Comparison of ENCODE assay signal across 19 cellular contexts in genomic region chr1:236348071-236348470, GRCh38. TPM values are rescaled to one million over a fixed set of nuclear protein-coding genes. Genes with fewer than 3 reads are reported as not detected.
DNase-seq lines count a peak whose midpoint lies in the region; ATAC-seq, FAIRE-seq and TF ChIP-seq lines count a peak whose summit lies in the region.
"Had no signal": no experiment of that assay in that cellular context is flagged by ENCODE, and none has a peak within 500 bp of the region (broad histone marks: within the 10 kb centered on the region; RNA-seq: fewer than 3 reads in every experiment).

No MANE protein-coding gene starts in this region.

- peak; percentile 55 for DNase-seq in H7
- DNase-seq in K562 (ENCODE audit: extremely low read depth in 1 of 4, low spot score in 3 of 4) = no peak
- DNase-seq in HepG2 (ENCODE audit: low spot score) = no peak
- DNase-seq in BE2C = no peak
- no peak for DNase-seq in activated T-cell treated with anti-CD3 and anti-CD28 coated beads, Interleukin-2, amount 50 U/mL, for 1 hour
- no peak for DNase-seq in UCSD-AML1 (lab: John Stamatoyannopoulos, UW; ENCODE audit: unreplicated experiment)
- DNase-seq in foreskin melanocyte = no peak
- DNase-seq: ACHN; C1 segment of cervical spinal cord; CD4-positive, alpha-beta T cell; DMS79; GM23248; HCEC 1CT; HFFc6 had no signal

- POLR2A ChIA-PET in K562 (lab: Yijun Ruan, JAX) = interaction anchor here (0.7 kb wide), 2 partner anchors 67 to 174 kb away, joined by 3 read pairs; no protein-coding TSS in a partner anchor
- POLR2A ChIA-PET in HepG2 (lab: Yijun Ruan, JAX) = no interaction called here

- intact Hi-C loops in K562 (cut with micrococcal nuclease) = loop anchor here (5.0 kb wide), 1 partner anchor 241 kb away; no protein-coding TSS in a partner anchor
- intact Hi-C loops in HepG2 (cut with micrococcal nuclease; ENCODE audit: unreplicated experiment) = no loop called here

- no TSS peak for BruUV-seq in K562 (replicated peaks; lab: Mats Ljungman, UMichigan)
- BruUV-seq in HepG2 (replicated peaks; lab: Mats Ljungman, UMichigan) = no TSS peak

- H2AFZ ChIP-seq in K562 (ENCODE audit: low read depth, low read length) (no peak overlapping the region), HepG2 (ENCODE audit: low read length) (no peak overlapping the region)
- H2AFZ ChIP-seq: GM23248 had no signal

- in situ Hi-C loops in K562 (cut with MboI) = no loop called here
- in situ Hi-C loops in HepG2 (cut with HindIII; ENCODE audit: extremely low pct_ligation_motif_present, low pct_unique_long_range_greater_than_20kb) = no loop called here

- H3K79me2 ChIP-seq in K562 (ENCODE audit: control insufficient read depth, insufficient read depth, low read length) (no peaks in the 10 kb centered on the region), HepG2 (ENCODE audit: insufficient read depth, low read length) (no peaks in the 10 kb centered on the region)

- H3K27ac ChIP-seq in K562 (ENCODE audit: extremely low read depth, low read depth, low read length) (peak overlapping the region; percentile 97; the same call in 1 of the 3 replicates), HepG2 (ENCODE audit: extremely low read length, insufficient read depth, low read length) (no peak overlapping the region)
- H3K27ac ChIP-seq: GM23248, KMS-11 had no signal

- CTCF ChIA-PET in K562 (lab: Yijun Ruan, JAX; ENCODE audit: low intra/inter-chr PET ratio) = no interaction called here
- CTCF ChIA-PET in HepG2 (lab: Yijun Ruan, JAX; ENCODE audit: low intra/inter-chr PET ratio, low total read pairs) = no interaction called here

- no peaks in the 10 kb centered on the region for H3K9me1 ChIP-seq in K562 (ENCODE audit: control insufficient read depth, insufficient read depth, low read length)

- H3K4me2 ChIP-seq in K562 (ENCODE audit: insufficient read depth, low read length) (no peak overlapping the region), HepG2 (ENCODE audit: low read depth, low read length) (no peak overlapping the region)
- H3K4me2 ChIP-seq: KMS-11 had no signal

- no peak overlapping the region for H3K4me3 ChIP-seq in H7 (ENCODE audit: insufficient read depth, low read depth, low read length)
- H3K4me3 ChIP-seq in K562 = no peak overlapping the region
- no peak overlapping the region for H3K4me3 ChIP-seq in HepG2 (replicated peaks in 1 of 3; ENCODE audit: insufficient read depth in 1 of 3, low read depth in 2 of 3, low read length in 3 of 3)
- no peak overlapping the region for H3K4me3 ChIP-seq in BE2C (ENCODE audit: low read depth, low read length)
- H3K4me3 ChIP-seq: GM23248 had no signal

- FAIRE-seq in K562 (lab: Jason Lieb, UNC) (no peak), HepG2 (lab: Jason Lieb, UNC) (no peak)
- FAIRE-seq: G401.6, GM12891 had no signal

- TF ChIP-seq POLR2A in K562 (conservative IDR thresholded peaks at IDR 0.05) (no peak), HepG2 (IDR thresholded peaks at IDR 0.05; ENCODE audit: insufficient read depth in 1 of 2, low read depth in 2 of 2, low read length in 2 of 2) (no peak)

- H3K36me3 ChIP-seq in H7 (replicated peaks; ENCODE audit: control insufficient read depth, insufficient read depth, low read length) (no peaks in the 10 kb centered on the region), K562 (ENCODE audit: control insufficient read depth, insufficient read depth, low read length) (no peaks in the 10 kb centered on the region), HepG2 (replicated peaks in 1 of 2; ENCODE audit: control insufficient read depth in 1 of 2, insufficient read depth in 2 of 2, low read length in 2 of 2) (no peaks in the 10 kb centered on the region), BE2C (no peaks in the 10 kb centered on the region)

- no peak for TF ChIP-seq EP300 in K562 (IDR thresholded peaks at IDR 0.05; ENCODE audit: low read length)
- TF ChIP-seq EP300 in HepG2 (IDR thresholded peaks at IDR 0.05; ENCODE audit: low read depth in 2 of 2, low read length in 2 of 2) = no peak
- TF ChIP-seq EP300 in HepG2 (CRISPR knock-in tag; IDR thresholded peaks at IDR 0.05; ENCODE audit: borderline replicate concordance) = no peak

- peaks cover 8% of the 10 kb centered on the region for H3K9me3 ChIP-seq in K562 (replicated peaks; ENCODE audit: control insufficient read depth, insufficient read depth, low read depth, low read length)
- no peaks in the 10 kb centered on the region for H3K9me3 ChIP-seq in HepG2 (ENCODE audit: low read length)
- no peaks in the 10 kb centered on the region for H3K9me3 ChIP-seq in BE2C

- 97% methylated on average over 26 of the region's 31 CpGs for WGBS in K562 (ENCODE audit: insufficient coverage, low coverage, missing lambda C conversion rate)
- WGBS in HepG2 (ENCODE audit: low lambda C conversion rate) = 64% methylated on average over 12 of the region's 31 CpGs

- H4K20me1 ChIP-seq in K562 (replicated peaks; ENCODE audit: control insufficient read depth, insufficient read depth, low read length) = no peaks in the 10 kb centered on the region
- no peaks in the 10 kb centered on the region for H4K20me1 ChIP-seq in HepG2 (ENCODE audit: insufficient read depth, low read length)

- TF ChIP-seq CTCF in K562 (IDR thresholded peaks at IDR 0.05 in 2 of 3, conservative IDR thresholded peaks at IDR 0.05 in 1 of 3; ENCODE audit: insufficient read depth in 2 of 3, low read depth in 1 of 3, low read length in 3 of 3) (no peak), HepG2 (CRISPR knock-in tag; IDR thresholded peaks at IDR 0.05) (no peak), BE2C (IDR thresholded peaks at IDR 0.05; ENCODE audit: low read depth, low read length) (no peak)

- TF ChIP-seq RAD21 in K562 (CRISPR knock-in tag; conservative IDR thresholded peaks at IDR 0.05 in 1 of 2, IDR thresholded peaks at IDR 0.05 in 1 of 2) (no peak), HepG2 (CRISPR knock-in tag; IDR thresholded peaks at IDR 0.05) (no peak)

- H3K4me1 ChIP-seq in K562 (replicated peaks in 1 of 2; ENCODE audit: control insufficient read depth in 2 of 2, insufficient read depth in 2 of 2, low read length in 2 of 2) = peaks cover 33 to 41% of the 10 kb centered on the region in 2 experiments
- H3K4me1 ChIP-seq in HepG2 (ENCODE audit: insufficient read depth, low read length) = no peaks in the 10 kb centered on the region
- no peaks in the 10 kb centered on the region for H3K4me1 ChIP-seq in BE2C

- no peak for ATAC-seq in K562
- ATAC-seq in HepG2 = no peak

- no peaks in the 10 kb centered on the region for H3K27me3 ChIP-seq in H7 (ENCODE audit: control insufficient read depth, insufficient read depth, low read length)
- H3K27me3 ChIP-seq in K562 (ENCODE audit: control insufficient read depth in 2 of 2, insufficient read depth in 2 of 2, low read length in 2 of 2) = no peaks in the 10 kb centered on the region
- H3K27me3 ChIP-seq in HepG2 (ENCODE audit: control insufficient read depth in 1 of 2, insufficient read depth in 2 of 2, low read length in 2 of 2) = no peaks in the 10 kb centered on the region; a peak in 2 of 5 replicates
- H3K27me3 ChIP-seq in BE2C = no peaks in the 10 kb centered on the region

- H3K9ac ChIP-seq in K562 (ENCODE audit: insufficient read depth in 1 of 2, low read depth in 2 of 2, low read length in 2 of 2) = no peak overlapping the region
- no peak overlapping the region for H3K9ac ChIP-seq in HepG2 (ENCODE audit: insufficient read depth, low read depth, low read length)
- H3K9ac ChIP-seq: GM23248, KMS-11 had no signal

RNA-seq across cellular contexts. Expression of gene EDARADD, which starts 46.0 kb away (rescaled TPM):
- 1.3 and 2.1 TPM in 2 replicates for total RNA-seq in H7 (2014; rRNA removed; shearing (Covaris generic))
- 1.1 and 4.5 TPM in 2 replicates for total RNA-seq in K562 (2011; cell fraction: chromatin; rRNA removed; ENCODE audit: low replicate concordance)
- 1.5 and 4.3 TPM in 2 replicates for total RNA-seq in K562 (2011; cell fraction: nucleolus; rRNA removed)
- 3.6 and 4.0 TPM in 2 replicates for total RNA-seq in K562 (2011; cell fraction: nucleoplasm; rRNA removed)
- total RNA-seq in K562 (2014; rRNA removed) = 20.6 and 23.1 TPM in 2 replicates
- 20.4 and 21.6 TPM in 2 replicates for total RNA-seq in K562 (2014; rRNA removed; fragmentation: Illumina TruSeq; extraction: Trizol)
- total RNA-seq in K562 (2015; rRNA removed; fragmentation: Illumina TruSeq; extraction: Trizol) = 29.3 and 32.2 TPM in 2 replicates
- 21.1 and 22.5 TPM in 2 replicates for total RNA-seq in K562 (2021)
- polyA plus RNA-seq in K562 (2011; rRNA removed) = 0.46 and 0.49 TPM in 2 replicates
- polyA plus RNA-seq in K562 (2011; cell fraction: cytosol; rRNA removed) = 0.25 and 0.43 TPM in 2 replicates
- polyA plus RNA-seq in K562 (2011; cell fraction: nucleus; rRNA removed) = 0.14 and 0.31 TPM in 2 replicates
- polyA plus RNA-seq in K562 (2012) = 20.5 and 30.0 TPM in 2 replicates
- polyA plus RNA-seq in K562 (2014; fragmentation: Illumina TruSeq; extraction: Trizol) = 31.1 and 32.4 TPM in 2 replicates
- polyA plus RNA-seq in K562 (2014; fragmentation: Nextera tagmentation; extraction: Ambion mirVana) = 1 to 10 TPM; 5.2 to 8.5 TPM
- polyA plus RNA-seq in K562 (2014; rRNA removed) = 17.8 and 21.5 TPM in 2 replicates
- polyA minus RNA-seq in K562 (2011; rRNA and poly(A)+ RNA removed) = 0.56 and 0.72 TPM in 2 replicates
- 0.64 TPM in 1 of 2 replicates, not detected in the other for polyA minus RNA-seq in K562 (2011; cell fraction: cytosol; rRNA and poly(A)+ RNA removed)
- polyA minus RNA-seq in K562 (2011; cell fraction: nucleus; rRNA and poly(A)+ RNA removed) = 0.40 and 1.3 TPM in 2 replicates
- total RNA-seq in HepG2 (2016; rRNA removed; fragmentation: Illumina TruSeq; extraction: Trizol) = not detected in 2 replicates
- total RNA-seq in HepG2 (2016; cell fraction: cytosol; rRNA removed; fragmentation: Illumina TruSeq; extraction: Trizol; ENCODE audit: low read depth) = not detected in 2 replicates
- total RNA-seq in HepG2 (2016; cell fraction: insoluble cytoplasmic fraction; rRNA removed; fragmentation: Illumina TruSeq; extraction: Trizol) = not detected in 2 replicates
- not detected in 2 replicates for total RNA-seq in HepG2 (2016; cell fraction: membrane; rRNA removed; fragmentation: Illumina TruSeq; extraction: Trizol)
- total RNA-seq in HepG2 (2016; cell fraction: nucleus; rRNA removed; fragmentation: Illumina TruSeq; extraction: Trizol) = not detected in 2 replicates
- 0.03 TPM in 1 of 2 replicates, not detected in the other for polyA plus RNA-seq in HepG2 (2011; rRNA removed)
- 0.03 and 0.04 TPM in 2 replicates for polyA plus RNA-seq in HepG2 (2011; cell fraction: cytosol; rRNA removed)
- polyA plus RNA-seq in HepG2 (2011; cell fraction: nucleus; rRNA removed) = not detected in 2 replicates
- 0.19 and 0.62 TPM in 2 replicates for polyA plus RNA-seq in HepG2 (2012)
- polyA plus RNA-seq in HepG2 (2016; cell fraction: cytosol; fragmentation: Illumina TruSeq; extraction: Trizol; ENCODE audit: low read depth) = not detected in 2 replicates
- polyA plus RNA-seq in HepG2 (2016; cell fraction: insoluble cytoplasmic fraction; fragmentation: Illumina TruSeq; extraction: Trizol; ENCODE audit: low read depth) = 0.20 TPM in 1 of 2 replicates, not detected in the other
- not detected in 2 replicates for polyA plus RNA-seq in HepG2 (2016; cell fraction: membrane; fragmentation: Illumina TruSeq; extraction: Trizol; ENCODE audit: low read depth)
- polyA plus RNA-seq in HepG2 (2016; cell fraction: nucleus; fragmentation: Illumina TruSeq; extraction: Trizol; ENCODE audit: insufficient read depth, low read depth) = not detected in 2 replicates
- polyA minus RNA-seq in HepG2 (2011; rRNA and poly(A)+ RNA removed; ENCODE audit: low replicate concordance) = 0.16 TPM in 1 of 2 replicates, not detected in the other
- polyA minus RNA-seq in HepG2 (2011; cell fraction: cytosol; rRNA and poly(A)+ RNA removed) = not detected in 2 replicates
- not detected in 2 replicates for polyA minus RNA-seq in HepG2 (2011; cell fraction: nucleus; rRNA and poly(A)+ RNA removed)
- polyA plus RNA-seq in BE2C (2012; ENCODE audit: insufficient read depth, insufficient read length, low read depth) = not detected
- total RNA-seq: A172 had no signal
- polyA plus RNA-seq: IgD-negative memory B cell had no signal
